ENCODE assay signal across 38 cellular contexts in the genomic region with DNA sequence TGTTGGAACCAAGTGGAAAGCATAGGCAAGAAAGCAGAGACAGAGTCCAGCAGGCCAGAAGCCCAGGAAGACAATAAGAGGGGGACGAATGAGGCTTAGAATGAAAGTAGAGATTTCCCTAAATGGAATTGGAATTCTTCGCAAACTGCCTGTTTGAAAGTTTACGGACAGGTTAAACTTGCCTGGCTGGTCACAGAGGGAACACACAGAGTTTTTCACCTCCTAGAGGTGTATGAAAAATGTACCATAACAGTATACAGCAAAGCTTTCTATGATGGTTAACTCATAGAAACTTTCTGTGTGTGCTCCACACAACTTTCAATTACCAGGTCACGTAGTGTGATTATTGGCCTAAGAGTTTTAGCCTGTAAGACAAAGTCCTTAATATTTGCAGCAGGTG.
DNase-seq lines count a peak whose midpoint lies in the region; ATAC-seq, FAIRE-seq and TF ChIP-seq lines count a peak whose summit lies in the region.
"Had no signal": no experiment of that assay in that cellular context is flagged by ENCODE, and none has a peak within 500 bp of the region (broad histone marks: within the 10 kb centered on the region; RNA-seq: fewer than 3 reads in every experiment).

No MANE protein-coding gene starts in this region.

- peaks cover 6% of the 10 kb centered on the region for H3K9me3 Mint-ChIP-seq in chondrocyte (ENCODE audit: low read depth)
- H3K9me3 Mint-ChIP-seq: naive B cell; stimulated activated naive B cell treated with anti-CD40 and anti-IgM and Interleukin-4, amounts not matched to agents 10 μg/mL and 1 μg/mL and 100 μg/mL, for 72 hours had no signal

- H3K79me2 ChIP-seq in PC-3 (ENCODE audit: low read length) (no peaks in the 10 kb centered on the region), mesendoderm (ENCODE audit: control insufficient read depth, insufficient read depth, low read length) (no peaks in the 10 kb centered on the region)

- H2BK15ac ChIP-seq in mesendoderm (replicated peaks; ENCODE audit: low read depth): no peak overlapping the region

- no peak overlapping the region for H2AK5ac ChIP-seq in mesendoderm (ENCODE audit: low read length)

- H3K4ac ChIP-seq in mesendoderm (ENCODE audit: low read depth, low read length): no peak overlapping the region

- H3K36me3 Mint-ChIP-seq in chondrocyte (ENCODE audit: low read depth): no peaks in the 10 kb centered on the region
- H3K36me3 Mint-ChIP-seq: activated naive CD4-positive, alpha-beta T cell treated with anti-CD3 and anti-CD28 coated beads, Interleukin-2, amount 50 U/mL, for 72 hours; naive B cell; stimulated activated naive B cell treated with anti-CD40 and anti-IgM and Interleukin-4, amounts not matched to agents 10 μg/mL and 1 μg/mL and 100 μg/mL, for 72 hours had no signal

- H3K27ac ChIP-seq in PC-3 (ENCODE audit: low read length): no peak overlapping the region
- no peak overlapping the region for H3K27ac ChIP-seq in mesendoderm (ENCODE audit: low read depth, low read length)
- H3K27ac ChIP-seq in sigmoid colon: peak overlapping the region; percentile 60 to 77 (median 68)
- H3K27ac ChIP-seq: colonic mucosa, suprapubic skin, uterus, WERI-Rb-1 had no signal

- no peaks in the 10 kb centered on the region for H4K20me1 ChIP-seq in PC-3 (ENCODE audit: low read length)

- H3K4me1 ChIP-seq in PC-3 (ENCODE audit: insufficient read depth, low read length) (no peaks in the 10 kb centered on the region; the same call in 1 of the 2 replicates), mesendoderm (ENCODE audit: control insufficient read depth, low read depth, low read length) (peaks cover 7% of the 10 kb centered on the region), sigmoid colon (peaks cover 0 to 80% (median 49%) of the 10 kb centered on the region in 4 donors)

- no peak for TF ChIP-seq CTCF in PC-3 (conservative IDR thresholded peaks at IDR 0.05; ENCODE audit: low read depth, low read length)
- no peak for TF ChIP-seq CTCF in chondrocyte (IDR thresholded peaks at IDR 0.05)
- no peak for TF ChIP-seq CTCF in sigmoid colon (IDR thresholded peaks at IDR 0.05)

- H3K4me3 ChIP-seq in PC-3 (ENCODE audit: low read length) (no peak overlapping the region), mesendoderm (ENCODE audit: low read length) (no peak overlapping the region), sigmoid colon (no peak overlapping the region)
- H3K4me3 ChIP-seq: colonic mucosa, heart left ventricle, Peyer's patch, skin epidermis, suprapubic skin, uterus had no signal

- H2BK120ac ChIP-seq in mesendoderm (ENCODE audit: low read depth, low read length): peak overlapping the region; percentile 67

- H4K5ac ChIP-seq in mesendoderm (ENCODE audit: low read length): no peak overlapping the region

- H2AFZ ChIP-seq in PC-3 (ENCODE audit: low read length): no peak overlapping the region

- no peak for FAIRE-seq in GM19239 (lab: Jason Lieb, UNC)
- FAIRE-seq: bronchial epithelial cell, GM12891, kidney had no signal

- no peaks in the 10 kb centered on the region for H3K79me1 ChIP-seq in mesendoderm (ENCODE audit: low read length)

- WGBS in mesendoderm (ENCODE audit: extremely low coverage, insufficient coverage, low lambda C conversion rate): no CpG with 5 or more reads among the region's 4 CpGs
- WGBS in sigmoid colon, 2 donors: 53 to 80% methylated on average over 4 of the region's 4 CpGs

- H3K9me2 ChIP-seq in PC-3 (replicated peaks; ENCODE audit: low read length): no peaks in the 10 kb centered on the region

- no peak overlapping the region for H4K8ac ChIP-seq in mesendoderm (ENCODE audit: low read depth, low read length)

- CTCF ChIA-PET in PC-3 (lab: Charles Lee): no interaction called here

- TF ChIP-seq POLR2A in sigmoid colon (IDR thresholded peaks at IDR 0.05): no peak

- no TSS peak for BruUV-seq in PC-3 (replicated peaks; lab: Mats Ljungman, UMichigan)

- H3K9ac ChIP-seq in PC-3 (ENCODE audit: low read length): no peak overlapping the region
- no peak overlapping the region for H3K9ac ChIP-seq in mesendoderm (ENCODE audit: low read length)

- no peak overlapping the region for H3K56ac ChIP-seq in mesendoderm (ENCODE audit: low read length)

- no peak overlapping the region for H3K23ac ChIP-seq in mesendoderm (ENCODE audit: low read length)

- no peak overlapping the region for H3K4me3 Mint-ChIP-seq in chondrocyte (ENCODE audit: unreplicated experiment)
- H3K4me3 Mint-ChIP-seq: activated CD8-positive, alpha-beta T cell treated with anti-CD3 and anti-CD28 coated beads, Interleukin-2, amount 10 ng/mL, durations not matched to agents 7 days and 5 days; naive B cell; stimulated activated naive B cell treated with anti-CD40 and anti-IgM and Interleukin-4, amounts not matched to agents 10 μg/mL and 1 μg/mL and 100 μg/mL, for 72 hours had no signal

- H3K36me3 ChIP-seq in PC-3 (ENCODE audit: low read depth, low read length): no peaks in the 10 kb centered on the region
- no peaks in the 10 kb centered on the region for H3K36me3 ChIP-seq in mesendoderm (ENCODE audit: control insufficient read depth, insufficient read depth, low read length)
- no peaks in the 10 kb centered on the region for H3K36me3 ChIP-seq in sigmoid colon
- H3K36me3 ChIP-seq: BE2C, colonic mucosa, heart left ventricle, Peyer's patch, suprapubic skin, uterus, WERI-Rb-1 had no signal

- no peaks in the 10 kb centered on the region for H3K27me3 Mint-ChIP-seq in chondrocyte (ENCODE audit: low read depth)

- no peak overlapping the region for H3K18ac ChIP-seq in mesendoderm (ENCODE audit: low read length)

- intact Hi-C loops in PC-3 (cut with micrococcal nuclease): loop anchor here (2.0 to 5.0 kb wide), 2 partner anchors 26 to 305 kb away; no protein-coding TSS in a partner anchor
- intact Hi-C loops in sigmoid colon (cut with DNase I): loop anchor here (10.0 kb wide), 1 partner anchor 258 kb away; no protein-coding TSS in a partner anchor

- H3K9me3 ChIP-seq in PC-3 (ENCODE audit: low read length) (no peaks in the 10 kb centered on the region), sigmoid colon (no peaks in the 10 kb centered on the region)
- H3K9me3 ChIP-seq: BE2C, colonic mucosa, heart left ventricle, Peyer's patch, suprapubic skin, uterus had no signal

- no peak for TF ChIP-seq EP300 in sigmoid colon (IDR thresholded peaks at IDR 0.05)

- H3K27ac Mint-ChIP-seq in chondrocyte (ENCODE audit: unreplicated experiment): peak overlapping the region; percentile 43
- H3K27ac Mint-ChIP-seq: activated CD8-positive, alpha-beta T cell treated with anti-CD3 and anti-CD28 coated beads, Interleukin-2, amount 10 ng/mL, durations not matched to agents 7 days and 5 days; activated naive CD4-positive, alpha-beta T cell treated with anti-CD3 and anti-CD28 coated beads, Interleukin-2, amount 50 U/mL, for 72 hours; naive B cell; stimulated activated naive B cell treated with anti-CD40 and anti-IgM and Interleukin-4, amounts not matched to agents 10 μg/mL and 1 μg/mL and 100 μg/mL, for 72 hours had no signal

- DNase-seq in PC-3: peak; percentile 27
- no peak for DNase-seq in chondrocyte (ENCODE audit: low spot score)
- DNase-seq in mesendoderm: no peak
- DNase-seq in sigmoid colon: no peak
- DNase-seq in NCI-H524 treated with DMSO at 0.1 percent for 48 hours (lab: John Stamatoyannopoulos, UW): no peak
- no peak for DNase-seq in activated gamma-delta T cell treated with Interleukin-2 at 50 U/mL for 16 hours
- no peak for DNase-seq in GM19239 (ENCODE audit: insufficient read length, low spot score)
- DNase-seq: ACHN; activated CD4-positive, alpha-beta T cell treated with anti-CD3 and anti-CD28 coated beads for 4 hours; activated CD8-positive, alpha-beta T cell treated with anti-CD3 and anti-CD28 coated beads, Interleukin-2, amount 10 ng/mL, durations not matched to agents 7 days and 5 days; amygdala; BE2C; colonic mucosa; effector memory CD4-positive, alpha-beta T cell; erythroblast; foreskin fibroblast; HCEC 1CT; heart left ventricle; IMR-90; kidney; midbrain; naive B cell; NCI-H1436 treated with DMSO at 0.1 percent for 48 hours; NCI-H2081 treated with DMSO at 0.1 percent for 48 hours; NCI-H226; NCI-H69; Peyer's patch; retina; SHP77 treated with DMSO at 0.1 percent for 48 hours; stimulated activated naive B cell treated with anti-CD40 and anti-IgM and Interleukin-4, amounts not matched to agents 10 μg/mL and 1 μg/mL and 100 μg/mL, for 72 hours; T-helper 9 cell; uterus; WERI-Rb-1 had no signal

- H3K4me1 Mint-ChIP-seq in chondrocyte (ENCODE audit: low read depth): peaks cover 80% of the 10 kb centered on the region

- H3K4me2 ChIP-seq in PC-3 (ENCODE audit: low read length) (no peak overlapping the region), mesendoderm (ENCODE audit: low read length) (no peak overlapping the region)

- POLR2A ChIA-PET in PC-3 (lab: Charles Lee; ENCODE audit: unreplicated experiment): no interaction called here

- H3F3A ChIP-seq in PC-3 (ENCODE audit: low read length, unreplicated experiment): no peaks in the 10 kb centered on the region

- H2BK5ac ChIP-seq in mesendoderm (ENCODE audit: low read length): no peak overlapping the region

- H3K27me3 ChIP-seq in PC-3 (ENCODE audit: low read length): no peaks in the 10 kb centered on the region
- no peaks in the 10 kb centered on the region for H3K27me3 ChIP-seq in mesendoderm (ENCODE audit: insufficient read depth, low read length, poor library complexity)
- H3K27me3 ChIP-seq in sigmoid colon: no peaks in the 10 kb centered on the region
- H3K27me3 ChIP-seq: BE2C, colonic mucosa, heart left ventricle, Peyer's patch, suprapubic skin, uterus had no signal

- ATAC-seq in PC-3: no peak
- ATAC-seq: activated CD8-positive, alpha-beta T cell treated with anti-CD3 and anti-CD28 coated beads, Interleukin-2, amount 10 ng/mL, durations not matched to agents 7 days and 5 days; activated naive CD4-positive, alpha-beta T cell treated with anti-CD3 and anti-CD28 coated beads, Interleukin-2, amount 50 U/mL, for 72 hours; heart left ventricle; stimulated activated naive B cell treated with anti-CD40 and anti-IgM and Interleukin-4, amounts not matched to agents 10 μg/mL and 1 μg/mL and 100 μg/mL, for 72 hours had no signal

Comparison
In these comparisons a context has a peak if more than half of its experiments do, and no peak if none do; other contexts are left out.
1. H3K27ac ChIP-seq: peak in sigmoid colon (4 of 4); none in PC-3 (single experiment) and mesendoderm (single experiment).